In the genomic region with DNA sequence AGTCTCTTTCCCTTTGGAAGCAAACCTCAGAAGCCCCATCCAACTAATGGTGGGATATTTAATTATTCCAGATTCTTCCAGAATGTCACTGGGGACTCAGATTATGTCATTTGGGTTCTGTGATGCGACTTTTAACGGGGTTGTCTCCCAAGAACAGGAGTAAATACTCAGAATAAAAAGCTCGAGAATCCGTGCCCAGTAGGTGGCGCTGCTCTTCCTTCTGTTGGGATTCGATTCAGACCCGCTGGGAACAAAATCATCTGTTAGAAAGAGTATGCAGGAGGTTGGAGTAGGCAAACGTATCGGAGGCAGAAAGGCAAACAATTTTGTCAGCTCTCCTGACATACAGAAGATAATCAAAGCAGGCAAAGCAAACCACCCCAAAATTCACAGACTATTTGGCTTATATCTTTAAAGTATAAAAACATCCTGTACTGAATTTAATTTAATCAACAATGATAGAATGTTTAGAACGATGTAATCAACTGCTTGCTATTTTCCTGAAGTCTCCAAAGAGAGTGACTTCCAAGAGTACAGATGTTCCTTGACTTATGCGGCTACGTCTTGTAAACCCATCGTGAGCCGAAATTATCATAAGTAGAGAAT, we compare ENCODE assay signal across 8 cellular contexts.
A peak's percentile ranks its signal among the peaks of the same experiment; 100 is the strongest.
DNase-seq lines count a peak whose midpoint lies in the region; TF ChIP-seq lines count a peak whose summit lies in the region.

No MANE protein-coding gene starts in this region.

- H3K27me3 ChIP-seq in PC-9 (ENCODE audit: insufficient read depth, low read depth) = no peaks in the 10 kb centered on the region
- no peaks in the 10 kb centered on the region for H3K27me3 ChIP-seq in neuronal stem cell (ENCODE audit: control insufficient read depth in 3 of 3, insufficient read depth in 3 of 3, low read depth in 1 of 3, low read length in 3 of 3)

- no peak overlapping the region for H3K14ac ChIP-seq in neuronal stem cell (ENCODE audit: low read length)

- H3K9me2 ChIP-seq in PC-9 (ENCODE audit: insufficient read depth) = no peaks in the 10 kb centered on the region

- POLR2A ChIA-PET in PC-9 (lab: Charles Lee; ENCODE audit: unreplicated experiment) = interaction anchor here (0.5 to 0.6 kb wide), 2 partner anchors 201 to 480 kb away, joined by 6 to 10 read pairs; no protein-coding TSS in a partner anchor

- no peaks in the 10 kb centered on the region for H3K9me3 ChIP-seq in PC-9 (ENCODE audit: insufficient read depth, low read depth)
- peaks cover 5 to 16% of the 10 kb centered on the region in 2 donors for H3K9me3 ChIP-seq in neuronal stem cell (replicated peaks in 1 of 2; ENCODE audit: control insufficient read depth in 2 of 2, insufficient read depth in 1 of 2, low read depth in 1 of 2, low read length in 2 of 2)

- H3K4me3 ChIP-seq in PC-9 (no peak overlapping the region), neuronal stem cell (ENCODE audit: low read length in 2 of 2) (no peak overlapping the region)

- H3K4me2 ChIP-seq in PC-9 (peak overlapping the region; percentile 69), neuronal stem cell (ENCODE audit: insufficient read depth, low read length, poor library complexity, severe bottlenecking) (no peak overlapping the region)

- no peaks in the 10 kb centered on the region for H3K79me1 ChIP-seq in neuronal stem cell (ENCODE audit: low read depth, low read length)

- H2BK5ac ChIP-seq in neuronal stem cell (ENCODE audit: low read length) = no peak overlapping the region

- intact Hi-C loops in PC-9 (cut with micrococcal nuclease; ENCODE audit: unreplicated experiment) = loop anchor here (1.0 to 5.0 kb wide), 8 partner anchors 37 to 517 kb away; partner anchors contain the start of genes RAI14 and TTC23L

- H3K4me1 ChIP-seq in PC-9 (replicated peaks; ENCODE audit: insufficient read depth) = peaks cover 46% of the 10 kb centered on the region
- H3K4me1 ChIP-seq in neuronal stem cell (ENCODE audit: control insufficient read depth in 2 of 2, insufficient read depth in 1 of 2, low read depth in 1 of 2, low read length in 2 of 2) = peaks cover 12 to 27% of the 10 kb centered on the region in 2 donors

- DNase-seq in activated gamma-delta T cell treated with Interleukin-2 at 50 U/mL for 16 hours = peak; percentile 54
- DNase-seq in activated gamma-delta T cell (lab: John Stamatoyannopoulos, UW) = no peak
- peak; percentile 78 to 89 for DNase-seq in PC-9
- peak; percentile 20 for DNase-seq in activated T-helper 1 cell treated with Interleukin-2 at 50 U/mL for 16 hours (ENCODE audit: low read depth)
- peak; percentile 76 for DNase-seq in fibroblast of the conjunctiva (ENCODE audit: low read depth)
- peak; percentile 83 for DNase-seq in neuronal stem cell (ENCODE audit: low spot score)
- peak in 45 of 49 donors; percentile 17 to 90 (median 74) for DNase-seq in substantia nigra (lab: John Stamatoyannopoulos, UW)

- peaks cover 33% of the 10 kb centered on the region for H3F3A ChIP-seq in PC-9 (ENCODE audit: insufficient read depth, low read depth)

- no peaks in the 10 kb centered on the region for H3K36me3 ChIP-seq in PC-9 (ENCODE audit: low read depth)
- no peaks in the 10 kb centered on the region for H3K36me3 ChIP-seq in neuronal stem cell (replicated peaks in 1 of 2; ENCODE audit: control insufficient read depth in 2 of 2, insufficient read depth in 2 of 2, low read length in 2 of 2)

- no CpG with 5 or more reads among the region's 14 CpGs for WGBS in neuronal stem cell (ENCODE audit: extremely low coverage in 2 of 2, insufficient read length in 2 of 2, insufficient replicate concordance in 1 of 2), 2 donors

- H2AK5ac ChIP-seq in neuronal stem cell (ENCODE audit: low read depth, low read length) = no peak overlapping the region

- TF ChIP-seq CTCF in LNCAP (IDR thresholded peaks at IDR 0.05) = peak; percentile 80
- peak; percentile 99 for TF ChIP-seq CTCF in PC-9 (conservative IDR thresholded peaks at IDR 0.05)

- CTCF ChIA-PET in PC-9 (lab: Charles Lee) = interaction anchor here (0.6 to 4.8 kb wide), 10 partner anchors 10 to 517 kb away, joined by 3 to 34 read pairs (median 3); partner anchors contain the start of genes BRIX1 and RAD1

- no peak overlapping the region for H3K23ac ChIP-seq in neuronal stem cell (ENCODE audit: low read depth, low read length, poor library complexity)

- H2BK15ac ChIP-seq in neuronal stem cell (ENCODE audit: low read length) = no peak overlapping the region

- H2BK12ac ChIP-seq in neuronal stem cell (ENCODE audit: low read length) = no peak overlapping the region

- BruUV-seq in PC-9 (replicated peaks; lab: Mats Ljungman, UMichigan) = no TSS peak

- H3K79me2 ChIP-seq in PC-9 (ENCODE audit: low read depth) = no peaks in the 10 kb centered on the region

- no peak overlapping the region for H2BK120ac ChIP-seq in neuronal stem cell (ENCODE audit: low read depth, low read length)

- H3K27ac ChIP-seq in PC-9 (peak overlapping the region; percentile 95), neuronal stem cell (replicated peaks; ENCODE audit: low read length) (no peak overlapping the region), substantia nigra (ENCODE audit: low read depth, low read length, poor library complexity, severe bottlenecking) (peak overlapping the region; percentile 64)

- no peak overlapping the region for H4K91ac ChIP-seq in neuronal stem cell (ENCODE audit: low read depth, low read length, poor library complexity)

- no peak overlapping the region for H4K8ac ChIP-seq in neuronal stem cell (ENCODE audit: low read depth, low read length)

- no peaks in the 10 kb centered on the region for H4K20me1 ChIP-seq in PC-9 (ENCODE audit: insufficient read depth)

- H3K18ac ChIP-seq in neuronal stem cell (ENCODE audit: low read length) = no peak overlapping the region

- no peak overlapping the region for H3K4ac ChIP-seq in neuronal stem cell (ENCODE audit: low read length)

- no peak overlapping the region for H3K9ac ChIP-seq in neuronal stem cell (ENCODE audit: low read depth, low read length, poor library complexity)

- H2AFZ ChIP-seq in PC-9 = no peak overlapping the region
- H2AFZ ChIP-seq in neuronal stem cell (ENCODE audit: low read length) = peak overlapping the region; percentile 53
